In genomic region chrX:112841114-112841819, GRCh38 we compare ENCODE assay signal across 8 cellular contexts. TPM values are rescaled to one million over a fixed set of nuclear protein-coding genes. Genes with fewer than 3 reads are reported as not detected.
DNase-seq lines count a peak whose midpoint lies in the region; ATAC-seq, FAIRE-seq and TF ChIP-seq lines count a peak whose summit lies in the region.

No MANE protein-coding gene starts in this region.

- peaks cover 81% of the 10 kb centered on the region for H3K4me1 Mint-ChIP-seq in neural crest cell
- peaks cover 17% of the 10 kb centered on the region for H3K4me1 Mint-ChIP-seq in stimulated activated naive CD8-positive, alpha-beta T cell treated with anti-CD3 and anti-CD28 coated beads, Interleukin-15, amount 100 ng/mL, for 72 hours

- ATAC-seq in GM21723 (IDR thresholded peaks at IDR 0.05; ENCODE audit: unreplicated experiment) = peak; percentile 98
- ATAC-seq in stimulated activated naive CD8-positive, alpha-beta T cell treated with anti-CD3 and anti-CD28 coated beads, Interleukin-15, amount 100 ng/mL, for 72 hours = peak; percentile 96

- no peaks in the 10 kb centered on the region for H3K9me3 Mint-ChIP-seq in neural crest cell
- no peaks in the 10 kb centered on the region for H3K9me3 Mint-ChIP-seq in stimulated activated naive CD8-positive, alpha-beta T cell treated with anti-CD3 and anti-CD28 coated beads, Interleukin-15, amount 100 ng/mL, for 72 hours

- H3K4me3 ChIP-seq in fibroblast of villous mesenchyme (ENCODE audit: low read depth, low read length) = peak overlapping the region; percentile 64

- H3K4me3 Mint-ChIP-seq in neural crest cell = peak overlapping the region; percentile 99
- peak overlapping the region; percentile 89 to 91 for H3K4me3 Mint-ChIP-seq in stimulated activated naive CD8-positive, alpha-beta T cell treated with anti-CD3 and anti-CD28 coated beads, Interleukin-15, amount 100 ng/mL, for 72 hours

- FAIRE-seq in RCC 7860 (lab: Jason Lieb, UNC) = peak; percentile 5

- no peaks in the 10 kb centered on the region for H3K36me3 Mint-ChIP-seq in neural crest cell (ENCODE audit: low read depth)

- peak; percentile 82 for DNase-seq in DMS153 (lab: John Stamatoyannopoulos, UW)
- peak; percentile 46 for DNase-seq in KG1 (lab: John Stamatoyannopoulos, UW)
- DNase-seq in RCC 7860 (ENCODE audit: low spot score) = peak; percentile 69
- DNase-seq in activated effector memory CD4-positive, alpha-beta T cell treated with Interleukin-2 at 50 U/mL for 16 hours = peak; percentile 66
- peak; percentile 73 for DNase-seq in fibroblast of villous mesenchyme (ENCODE audit: low read depth)
- DNase-seq in neural crest cell (ENCODE audit: low read depth, low spot score) = peak; percentile 77
- peak; percentile 62 to 72 for DNase-seq in stimulated activated naive CD8-positive, alpha-beta T cell treated with anti-CD3 and anti-CD28 coated beads, Interleukin-15, amount 100 ng/mL, for 72 hours

- TF ChIP-seq CTCF in fibroblast of villous mesenchyme (IDR thresholded peaks at IDR 0.05; ENCODE audit: insufficient read depth, low read depth, low read length) (no peak), neural crest cell (conservative IDR thresholded peaks at IDR 0.05) (no peak)

- H3K27ac Mint-ChIP-seq in neural crest cell (ENCODE audit: unreplicated experiment) = peak overlapping the region; percentile 99
- no peak overlapping the region for H3K27ac Mint-ChIP-seq in stimulated activated naive CD8-positive, alpha-beta T cell treated with anti-CD3 and anti-CD28 coated beads, Interleukin-15, amount 100 ng/mL, for 72 hours

- H3K27me3 Mint-ChIP-seq in neural crest cell (ENCODE audit: low read depth) = no peaks in the 10 kb centered on the region
- H3K27me3 Mint-ChIP-seq in stimulated activated naive CD8-positive, alpha-beta T cell treated with anti-CD3 and anti-CD28 coated beads, Interleukin-15, amount 100 ng/mL, for 72 hours = peaks cover 12% of the 10 kb centered on the region

RNA-seq across cellular contexts. Expression of gene AMOT, which starts 0.6 kb away (rescaled TPM):
- total RNA-seq in fibroblast of villous mesenchyme = 6.1 and 15.1 TPM in 2 replicates
- total RNA-seq in neural crest cell = 108 and 116 TPM in 2 replicates

Comparison
In these comparisons a context has a peak if more than half of its experiments do, and no peak if none do; other contexts are left out.
1. Peak in every context shown above with its lines: DNase-seq, ATAC-seq and H3K4me3 ChIP-seq.